8 cellular contexts compared by ENCODE assay signal in the genomic region with DNA sequence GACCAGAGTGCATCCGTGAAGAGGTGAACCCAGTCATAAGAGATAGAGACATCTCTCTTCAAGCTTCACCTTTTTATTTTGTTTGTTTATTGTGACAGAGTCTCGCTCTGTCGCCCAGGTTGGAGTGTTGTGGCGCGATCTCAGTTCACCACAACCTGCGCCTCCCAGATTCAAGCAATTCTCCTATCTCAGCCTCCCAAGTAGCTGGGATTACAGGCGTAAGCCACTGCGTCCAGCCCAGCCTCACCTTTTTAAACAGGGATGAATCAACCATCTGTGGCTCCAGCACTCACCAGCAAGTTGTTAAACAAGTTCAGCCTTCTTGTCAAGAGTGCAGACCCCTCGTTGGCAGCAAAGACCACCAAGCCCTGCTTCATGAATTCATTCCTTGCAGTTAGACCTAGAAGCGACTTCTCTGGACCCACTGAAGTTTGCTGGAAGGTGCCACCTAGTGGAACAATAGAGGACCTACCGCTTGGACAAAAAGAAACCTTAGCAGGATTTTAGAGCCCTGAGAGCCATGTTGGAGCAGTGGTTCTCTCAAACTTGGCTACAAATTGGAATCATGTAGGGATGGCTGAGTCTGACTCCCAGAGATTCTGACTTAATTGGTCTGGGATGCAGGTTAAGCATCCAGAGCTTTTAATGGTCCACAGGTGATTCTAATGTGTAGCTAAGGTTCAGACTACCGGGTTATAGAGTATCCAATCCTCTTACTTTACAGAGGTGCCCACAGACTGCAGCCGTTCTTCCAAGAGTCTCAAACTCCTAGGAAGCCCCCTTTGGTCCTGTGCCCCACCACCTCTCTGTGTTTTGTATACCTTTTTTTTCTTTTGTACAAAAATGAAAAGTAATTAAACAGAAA. TPM values are rescaled to one million over a fixed set of nuclear protein-coding genes. Genes with fewer than 3 reads are reported as not detected.
DNase-seq lines count a peak whose midpoint lies in the region; ATAC-seq, FAIRE-seq and TF ChIP-seq lines count a peak whose summit lies in the region.

No MANE protein-coding gene starts in this region.

- peak; percentile 77 to 82 for TF ChIP-seq RAD21 in A549 (conservative IDR thresholded peaks at IDR 0.05 in 1 of 2, IDR thresholded peaks at IDR 0.05 in 1 of 2)

- TF ChIP-seq EP300 in A549 (IDR thresholded peaks at IDR 0.05) (no peak), suprapubic skin (IDR thresholded peaks at IDR 0.05) (no peak)

- no peaks in the 10 kb centered on the region for H3K36me3 ChIP-seq in kidney (ENCODE audit: control insufficient read depth in 1 of 2, insufficient read depth in 2 of 2, low read length in 2 of 2)
- no peaks in the 10 kb centered on the region for H3K36me3 ChIP-seq in suprapubic skin

- DNase-seq in A549 (ENCODE audit: low read depth in 1 of 2, low spot score in 1 of 2), result peak; percentile 69 to 80
- DNase-seq in G401 (ENCODE audit: low spot score), result peak; percentile 72
- peak; percentile 58 for DNase-seq in KBM-7
- peak; percentile 17 for DNase-seq in RCC 7860 (ENCODE audit: low spot score)
- DNase-seq in T47D (ENCODE audit: low read depth in 1 of 2, low spot score in 1 of 2), result peak; percentile 61 to 85
- DNase-seq in kidney, result no peak
- no peak for DNase-seq in suprapubic skin (ENCODE audit: low spot score in 2 of 2)

- no peaks in the 10 kb centered on the region for H3K27me3 ChIP-seq in suprapubic skin

- in situ Hi-C loops in G401 (cut with HindIII; ENCODE audit: low sequenced_read_pairs), result no loop called here
- in situ Hi-C loops in KBM-7 (cut with MboI; ENCODE audit: low pct_unique_long_range_greater_than_20kb, low sequenced_read_pairs), result no loop called here
- in situ Hi-C loops in T47D (cut with HindIII; ENCODE audit: low pct_unique_long_range_greater_than_20kb, low sequenced_read_pairs), result no loop called here

- no peaks in the 10 kb centered on the region for H3K4me1 ChIP-seq in A549
- no peaks in the 10 kb centered on the region for H3K4me1 ChIP-seq in kidney (ENCODE audit: control insufficient read depth in 1 of 2, insufficient read depth in 1 of 2, low read depth in 1 of 2, low read length in 2 of 2)
- no peaks in the 10 kb centered on the region for H3K4me1 ChIP-seq in suprapubic skin

- ATAC-seq in A549 (peak; percentile 96 to 98), GM21825 (IDR thresholded peaks at IDR 0.05; ENCODE audit: unreplicated experiment) (peak; percentile 84)

- TF ChIP-seq POLR2A in A549 (IDR thresholded peaks at IDR 0.05; ENCODE audit: low read length) (no peak), suprapubic skin (IDR thresholded peaks at IDR 0.05) (no peak)

- intact Hi-C loops in kidney (cut with DNase I), result loop anchor here (10.0 kb wide), 2 partner anchors 105 to 225 kb away; no protein-coding TSS in a partner anchor

- FAIRE-seq in A549 (lab: Jason Lieb, UNC), result peak; percentile 59
- no peak for FAIRE-seq in RCC 7860 (lab: Jason Lieb, UNC)
- no peak for FAIRE-seq in kidney (lab: Jason Lieb, UNC)

- POLR2A ChIA-PET in A549 (lab: Yijun Ruan, JAX), result no interaction called here

- H3K27ac ChIP-seq in A549 (no peak overlapping the region), kidney (ENCODE audit: low read depth in 2 of 2, low read length in 2 of 2) (no peak overlapping the region), suprapubic skin (no peak overlapping the region)

- 30% methylated on average over 13 of the region's 13 CpGs for WGBS in A549 (ENCODE audit: missing lambda C conversion rate)
- 72% methylated on average over 12 of the region's 13 CpGs for WGBS in suprapubic skin

- CTCF ChIA-PET in A549 (lab: Yijun Ruan, JAX), result interaction anchor here (0.6 to 4.7 kb wide), 40 partner anchors 11 to 423 kb away, joined by 3 to 57 read pairs (median 4); a partner anchor contains a TSS

- no peak overlapping the region for H3K9ac ChIP-seq in kidney (ENCODE audit: low read length in 2 of 2)

- TF ChIP-seq CTCF in A549 (IDR thresholded peaks at IDR 0.05), result peak; percentile 76
- TF ChIP-seq CTCF in kidney (IDR thresholded peaks at IDR 0.05; ENCODE audit: borderline replicate concordance, extremely low read depth, insufficient read depth), result peak; percentile 79
- TF ChIP-seq CTCF in suprapubic skin (IDR thresholded peaks at IDR 0.05), result peak; percentile 25 to 77

- H3K4me3 ChIP-seq in A549, result no peak overlapping the region
- no peak overlapping the region for H3K4me3 ChIP-seq in kidney (ENCODE audit: low read length in 2 of 2)
- H3K4me3 ChIP-seq in suprapubic skin, result no peak overlapping the region

- H3K4me2 ChIP-seq in A549, result no peak overlapping the region

- H3K9me3 ChIP-seq in A549 (no peaks in the 10 kb centered on the region), kidney (ENCODE audit: control insufficient read depth in 1 of 2, low read length in 2 of 2) (no peaks in the 10 kb centered on the region), suprapubic skin (no peaks in the 10 kb centered on the region)

TF ChIP-seq in A549, 52 proteins besides CTCF, POLR2A, EP300 and RAD21:
- TF ChIP-seq SMC3 (IDR thresholded peaks at IDR 0.05) (peak; percentile 84), ZNF302 (CRISPR knock-in tag; IDR thresholded peaks at IDR 0.05) (no peak), HOXB5 (CRISPR knock-in tag; IDR thresholded peaks at IDR 0.05) (no peak)

RNA-seq across cellular contexts. Expression of a gene that starts 10.5 kb away (rescaled TPM):
- polyA plus RNA-seq in A549 (2011; rRNA removed), result 156 and 215 TPM in 2 replicates
- polyA plus RNA-seq in A549 (2012; cell fraction: cytosol; rRNA removed), result 73.3 and 84.8 TPM in 2 replicates
- polyA plus RNA-seq in A549 (2012; cell fraction: nucleus; rRNA removed), result 83.6 and 89.7 TPM in 2 replicates
- 110 to 123 TPM (median 118 TPM) in 3 replicates for polyA plus RNA-seq in A549 (2017; fragmentation: RNase III; extraction: RNeasy Plus Mini Kit Qiagen cat#74134 plus additional on column Dnase treatment)
- 408 and 422 TPM in 2 replicates for polyA minus RNA-seq in A549 (2011; rRNA and poly(A)+ RNA removed)
- 47.8 and 61.1 TPM in 2 replicates for total RNA-seq in G401 (2014; rRNA removed; shearing (Covaris generic))
- total RNA-seq in kidney, result 44.3 TPM
- polyA plus RNA-seq in kidney (ENCODE audit: insufficient read depth, low read depth, low replicate concordance), result 13.0 TPM
- 10 to 100 TPM; 11.6 to 16.3 (median 14.8) TPM for total RNA-seq in suprapubic skin

Comparison
In these comparisons a context has a peak if more than half of its experiments do, and no peak if none do; other contexts are left out.
1. DNase-seq: peak in A549 (2 of 2), G401 (single experiment), KBM-7 (single experiment), RCC 7860 (single experiment) and T47D (2 of 2); none in kidney (single experiment) and suprapubic skin (0 of 2).
2. Peak in every context shown above with its lines, with median percentiles within 50 percentile points of each other: CTCF ChIP-seq.